In the genomic region with DNA sequence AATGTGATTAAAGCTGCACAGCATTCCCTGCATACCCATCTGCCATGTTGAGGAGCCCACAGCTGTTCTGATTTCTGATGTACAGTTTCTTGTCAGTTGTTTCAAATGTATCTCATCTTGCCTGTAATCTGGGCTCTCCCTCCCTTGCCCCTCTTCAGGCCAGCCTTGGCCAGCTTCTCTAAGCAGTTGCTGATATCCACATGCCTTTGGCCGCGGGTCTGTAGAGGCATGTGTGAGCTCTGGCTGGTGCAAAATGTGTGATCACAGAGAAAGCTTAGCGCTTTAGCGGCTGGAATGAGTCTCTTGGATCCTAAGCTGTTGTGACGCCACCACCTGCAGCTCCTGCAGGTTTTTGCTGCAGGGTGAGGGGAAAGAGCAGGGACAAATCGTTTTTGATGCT, we compare ENCODE assay signal across 18 cellular contexts.
"Had no signal": no experiment of that assay in that cellular context is flagged by ENCODE, and none has a peak within 500 bp of the region (broad histone marks: within the 10 kb centered on the region; RNA-seq: fewer than 3 reads in every experiment).

No MANE protein-coding gene starts in this region.

- H3K36me3 Mint-ChIP-seq: mesothelial cell of epicardium; natural killer cell treated with Interleukin-12 subunit alpha and Interleukin-12 subunit beta and Interleukin-15 and Interleukin-18, amount 100 ng/mL, for 72 hours had no signal

- DNase-seq: activated CD4-positive, alpha-beta T cell treated with anti-CD3 and anti-CD28 coated beads for 1 hour; activated CD4-positive, alpha-beta T cell treated with anti-CD3 and anti-CD28 coated beads, Interleukin-2, amount 50 U/mL, for 1 hour; activated CD8-positive, alpha-beta T cell treated with anti-CD3 and anti-CD28 coated beads, Interleukin-2, amount 10 ng/mL, durations not matched to agents 7 days and 5 days; activated gamma-delta T cell treated with Interleukin-2 at 50 U/mL for 16 hours; body of pancreas; colonic mucosa; heart right ventricle; kidney; sigmoid colon; stimulated activated CD4-positive, alpha-beta T cell treated with anti-CD3 and anti-CD28 coated beads, Interleukin-4, amount 100 ng/mL, for 24 hours; stimulated activated naive CD8-positive, alpha-beta T cell treated with anti-CD3 and anti-CD28 coated beads, Interleukin-15, Interleukin-2, amounts not matched to agents 100 U/mL and 50 U/mL, for 24 hours; T-helper 1 cell; upper lobe of right lung had no signal

- H3K4me3 Mint-ChIP-seq: activated CD8-positive, alpha-beta T cell treated with anti-CD3 and anti-CD28 coated beads, Interleukin-2, amount 10 ng/mL, durations not matched to agents 7 days and 5 days; activated naive CD4-positive, alpha-beta T cell treated with anti-CD3 and anti-CD28 coated beads, Interleukin-2, amount 50 U/mL, for 24 hours; activated T-helper 1 cell treated with anti-CD3 and anti-CD28 coated beads, Interleukin-12 subunit alpha, Interleukin-12 subunit beta, Interleukin-2, Interleukin-4 antibody, amounts not matched to agents 30 ng/mL and 10 ng/mL and 1 ng/mL, durations not matched to agents 14 hours and 24 hours and 36 hours; central memory CD8-positive, alpha-beta T cell; mesothelial cell of epicardium; natural killer cell treated with Interleukin-12 subunit alpha and Interleukin-12 subunit beta and Interleukin-15 and Interleukin-18, amount 100 ng/mL, for 72 hours had no signal

- H3K4me1 Mint-ChIP-seq: central memory CD8-positive, alpha-beta T cell had no signal

- H3K27ac Mint-ChIP-seq: activated naive CD4-positive, alpha-beta T cell treated with anti-CD3 and anti-CD28 coated beads, Interleukin-2, amount 50 U/mL, for 24 hours; activated T-helper 1 cell treated with anti-CD3 and anti-CD28 coated beads, Interleukin-12 subunit alpha, Interleukin-12 subunit beta, Interleukin-2, Interleukin-4 antibody, amounts not matched to agents 30 ng/mL and 10 ng/mL and 1 ng/mL, durations not matched to agents 14 hours and 24 hours and 36 hours; mesothelial cell of epicardium; natural killer cell treated with Interleukin-12 subunit alpha and Interleukin-12 subunit beta and Interleukin-15 and Interleukin-18, amount 100 ng/mL, for 72 hours had no signal

- H3K27me3 Mint-ChIP-seq: activated naive CD4-positive, alpha-beta T cell treated with anti-CD3 and anti-CD28 coated beads, Interleukin-2, amount 50 U/mL, for 24 hours; central memory CD8-positive, alpha-beta T cell; natural killer cell treated with Interleukin-12 subunit alpha and Interleukin-12 subunit beta and Interleukin-15 and Interleukin-18, amount 100 ng/mL, for 72 hours had no signal

- H3K9me3 Mint-ChIP-seq: natural killer cell treated with Interleukin-12 subunit alpha and Interleukin-12 subunit beta and Interleukin-15 and Interleukin-18, amount 100 ng/mL, for 72 hours had no signal
